In the genomic region with DNA sequence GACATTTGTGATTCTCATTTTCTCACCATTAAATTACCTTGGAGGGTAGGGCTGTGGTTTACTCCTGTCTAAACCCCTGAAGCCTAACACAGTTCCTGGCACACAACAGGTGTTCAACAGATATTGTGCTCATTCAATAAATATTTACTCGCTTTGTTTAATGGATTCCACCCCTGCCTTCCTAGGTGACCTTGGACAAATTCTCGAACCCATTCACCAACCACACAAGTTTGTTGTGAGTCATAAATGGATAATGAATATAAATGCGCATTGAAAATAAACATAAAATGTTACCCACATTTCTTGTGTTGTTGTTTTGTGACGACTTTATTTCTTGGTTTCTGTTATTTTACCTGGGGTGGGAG, we compare ENCODE assay signal across 8 cellular contexts. TPM values are rescaled to one million over a fixed set of nuclear protein-coding genes. Genes with fewer than 3 reads are reported as not detected.
A peak's percentile ranks its signal among the peaks of the same experiment; 100 is the strongest.
DNase-seq lines count a peak whose midpoint lies in the region; ATAC-seq and TF ChIP-seq lines count a peak whose summit lies in the region.

No MANE protein-coding gene starts in this region.

- H2AFZ ChIP-seq in SK-N-SH (ENCODE audit: low read depth) (no peak overlapping the region), smooth muscle cell (ENCODE audit: low read depth) (no peak overlapping the region)

- 25% methylated on average over 4 of the region's 4 CpGs for WGBS in SK-N-SH (ENCODE audit: low lambda C conversion rate)
- 31% methylated on average over 4 of the region's 4 CpGs for WGBS in smooth muscle cell (ENCODE audit: low lambda C conversion rate)

- H3K4me1 Mint-ChIP-seq in IgD-negative memory B cell: peaks cover 11 to 20% (median 11%) of the 10 kb centered on the region in 3 donors

- H3K4me1 ChIP-seq in SK-N-SH (ENCODE audit: control insufficient read depth in 1 of 2, insufficient read depth in 2 of 2, low read depth in 1 of 2, low read length in 1 of 2) (peaks cover 0 to 5% of the 10 kb centered on the region in 2 experiments; a peak in 1 of 4 replicates), smooth muscle cell (ENCODE audit: low read depth) (peaks cover 8% of the 10 kb centered on the region)

- CTCF ChIA-PET in SK-N-SH (lab: Yijun Ruan, JAX): interaction anchor here (0.9 to 1.6 kb wide), 10 partner anchors 10 to 124 kb away, joined by 3 to 17 read pairs (median 4); a partner anchor contains a TSS

- H3K27ac ChIP-seq in SK-N-SH (ENCODE audit: low read depth in 2 of 2, low read length in 1 of 2) (no peak overlapping the region), dorsolateral prefrontal cortex (peak overlapping the region in 12 of 59 donors; percentile 9 to 88 (median 54)), smooth muscle cell (ENCODE audit: low read depth) (no peak overlapping the region)

- no peak for TF ChIP-seq RAD21 in SK-N-SH (IDR thresholded peaks at IDR 0.05; ENCODE audit: low read length)

- DNase-seq in SK-N-SH (no peak), dorsolateral prefrontal cortex (no peak), smooth muscle cell (lab: John Stamatoyannopoulos, UW; ENCODE audit: unreplicated experiment) (no peak), AG08395 (ENCODE audit: low spot score) (no peak)
- DNase-seq in activated effector memory CD4-positive, alpha-beta T cell treated with anti-CD3 and anti-CD28 coated beads, Interleukin-2, amount 50 U/mL, for 16 hours: no peak

- H3K4me2 ChIP-seq in SK-N-SH (no peak overlapping the region), smooth muscle cell (no peak overlapping the region)

- TF ChIP-seq CTCF in SK-N-SH (IDR thresholded peaks at IDR 0.05) (no peak), dorsolateral prefrontal cortex (IDR thresholded peaks at IDR 0.05 in 54 of 56, conservative IDR thresholded peaks at IDR 0.05 in 2 of 56; ENCODE audit: low read depth in 1 of 56, partially characterized antibody in 56 of 56) (no peak), smooth muscle cell (IDR thresholded peaks at IDR 0.05; ENCODE audit: borderline replicate concordance, insufficient read depth, poor library complexity, severe bottlenecking) (no peak)

- no peaks in the 10 kb centered on the region for H3K9me2 ChIP-seq in SK-N-SH

- H3K36me3 ChIP-seq in SK-N-SH (replicated peaks in 1 of 2; ENCODE audit: control insufficient read depth in 1 of 2, insufficient read depth in 2 of 2, low read length in 1 of 2): peaks cover 22 to 30% of the 10 kb centered on the region in 2 experiments
- H3K36me3 ChIP-seq in smooth muscle cell (ENCODE audit: low read depth): peaks cover 8% of the 10 kb centered on the region

- H3K79me2 ChIP-seq in SK-N-SH (ENCODE audit: insufficient read depth) (peaks cover 31% of the 10 kb centered on the region), smooth muscle cell (ENCODE audit: low read depth) (peaks cover 19% of the 10 kb centered on the region)

- H3K27me3 Mint-ChIP-seq in IgD-negative memory B cell: no peaks in the 10 kb centered on the region

- H4K20me1 ChIP-seq in SK-N-SH (ENCODE audit: insufficient read depth) (no peaks in the 10 kb centered on the region), smooth muscle cell (ENCODE audit: low read depth) (no peaks in the 10 kb centered on the region)

- peaks cover 3% of the 10 kb centered on the region for H3K36me3 Mint-ChIP-seq in IgD-negative memory B cell

- no peak for ATAC-seq in SK-N-SH treated with all-trans-retinoic acid at 6 μM for 48 hours
- ATAC-seq in HG03045 (IDR thresholded peaks at IDR 0.05; ENCODE audit: unreplicated experiment): no peak

- peak overlapping the region; percentile 96 to 100 (median 100) for H3K4me3 Mint-ChIP-seq in IgD-negative memory B cell

- no peaks in the 10 kb centered on the region for H3K9me3 ChIP-seq in SK-N-SH
- H3K9me3 ChIP-seq in smooth muscle cell (replicated peaks; ENCODE audit: low read depth): no peaks in the 10 kb centered on the region

- peak overlapping the region; percentile 93 to 99 (median 96) for H3K27ac Mint-ChIP-seq in IgD-negative memory B cell

- H3K27me3 ChIP-seq in SK-N-SH (ENCODE audit: insufficient read depth) (no peaks in the 10 kb centered on the region), dorsolateral prefrontal cortex (no peaks in the 10 kb centered on the region), smooth muscle cell (ENCODE audit: low read depth) (no peaks in the 10 kb centered on the region)

- no peaks in the 10 kb centered on the region for H3K9me3 Mint-ChIP-seq in IgD-negative memory B cell

- H3K4me3 ChIP-seq in SK-N-SH (ENCODE audit: low read depth in 2 of 2, low read length in 1 of 2): peak overlapping the region; percentile 82 to 93; a peak in 3 of 4 replicates
- peak overlapping the region in 56 of 59 donors; percentile 64 to 100 (median 93) for H3K4me3 ChIP-seq in dorsolateral prefrontal cortex
- H3K4me3 ChIP-seq in smooth muscle cell: peak overlapping the region; percentile 87

- POLR2A ChIA-PET in SK-N-SH (lab: Yijun Ruan, JAX): interaction anchor here (1.2 kb wide), 1 partner anchor 10 kb away, joined by 4 read pairs; a partner anchor contains a TSS

- H3K9ac ChIP-seq in SK-N-SH: no peak overlapping the region
- no peak overlapping the region for H3K9ac ChIP-seq in smooth muscle cell (ENCODE audit: low read depth)

- H3F3A ChIP-seq in SK-N-SH (replicated peaks; ENCODE audit: insufficient read depth) (peaks cover 18% of the 10 kb centered on the region), smooth muscle cell (ENCODE audit: low read depth) (no peaks in the 10 kb centered on the region)

- TF ChIP-seq EP300 in SK-N-SH (IDR thresholded peaks at IDR 0.05; ENCODE audit: borderline replicate concordance in 1 of 2, low read depth in 1 of 2, low read length in 1 of 2): no peak

- intact Hi-C loops in dorsolateral prefrontal cortex (cut with DNase I): loop anchor here (1.0 to 5.0 kb wide), 4 partner anchors 10 to 125 kb away; a partner anchor contains a TSS

TF ChIP-seq in SK-N-SH, 30 proteins besides CTCF, POLR2A, EP300 and RAD21:
- no peak for TF ChIP-seq GATA2 (CRISPR knock-in tag; IDR thresholded peaks at IDR 0.05)
- no peak for TF ChIP-seq JUND (IDR thresholded peaks at IDR 0.05)

TF ChIP-seq in SK-N-SH treated with all-trans-retinoic acid at 6 μM for 48 hours, 23 proteins besides CTCF, POLR2A, EP300 and RAD21 (continues in another document):
- TF ChIP-seq, protein P1, sequence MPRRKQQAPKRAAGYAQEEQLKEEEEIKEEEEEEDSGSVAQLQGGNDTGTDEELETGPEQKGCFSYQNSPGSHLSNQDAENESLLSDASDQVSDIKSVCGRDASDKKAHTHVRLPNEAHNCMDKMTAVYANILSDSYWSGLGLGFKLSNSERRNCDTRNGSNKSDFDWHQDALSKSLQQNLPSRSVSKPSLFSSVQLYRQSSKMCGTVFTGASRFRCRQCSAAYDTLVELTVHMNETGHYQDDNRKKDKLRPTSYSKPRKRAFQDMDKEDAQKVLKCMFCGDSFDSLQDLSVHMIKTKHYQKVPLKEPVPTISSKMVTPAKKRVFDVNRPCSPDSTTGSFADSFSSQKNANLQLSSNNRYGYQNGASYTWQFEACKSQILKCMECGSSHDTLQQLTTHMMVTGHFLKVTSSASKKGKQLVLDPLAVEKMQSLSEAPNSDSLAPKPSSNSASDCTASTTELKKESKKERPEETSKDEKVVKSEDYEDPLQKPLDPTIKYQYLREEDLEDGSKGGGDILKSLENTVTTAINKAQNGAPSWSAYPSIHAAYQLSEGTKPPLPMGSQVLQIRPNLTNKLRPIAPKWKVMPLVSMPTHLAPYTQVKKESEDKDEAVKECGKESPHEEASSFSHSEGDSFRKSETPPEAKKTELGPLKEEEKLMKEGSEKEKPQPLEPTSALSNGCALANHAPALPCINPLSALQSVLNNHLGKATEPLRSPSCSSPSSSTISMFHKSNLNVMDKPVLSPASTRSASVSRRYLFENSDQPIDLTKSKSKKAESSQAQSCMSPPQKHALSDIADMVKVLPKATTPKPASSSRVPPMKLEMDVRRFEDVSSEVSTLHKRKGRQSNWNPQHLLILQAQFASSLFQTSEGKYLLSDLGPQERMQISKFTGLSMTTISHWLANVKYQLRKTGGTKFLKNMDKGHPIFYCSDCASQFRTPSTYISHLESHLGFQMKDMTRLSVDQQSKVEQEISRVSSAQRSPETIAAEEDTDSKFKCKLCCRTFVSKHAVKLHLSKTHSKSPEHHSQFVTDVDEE (CRISPR knock-in tag; IDR thresholded peaks at IDR 0.05): no peak
- TF ChIP-seq ZC3H10 (CRISPR knock-in tag; IDR thresholded peaks at IDR 0.05): no peak
- no peak for TF ChIP-seq ESRRG (CRISPR knock-in tag; IDR thresholded peaks at IDR 0.05)
- TF ChIP-seq CSDC2 (CRISPR knock-in tag; IDR thresholded peaks at IDR 0.05): no peak

RNA-seq across cellular contexts. Expression of a gene that starts 0.4 kb away (rescaled TPM):
- polyA plus RNA-seq in SK-N-SH (2012; rRNA removed) (23.0 and 28.7 TPM in 2 replicates), IgD-negative memory B cell (27.1 TPM), smooth muscle cell (24.0 and 28.5 TPM in 2 replicates)
- 21.6 and 24.8 TPM in 2 replicates for polyA plus RNA-seq in SK-N-SH (2012; cell fraction: cytosol; rRNA removed)
- polyA plus RNA-seq in SK-N-SH (2012; cell fraction: nucleus; rRNA removed): 22.6 and 32.2 TPM in 2 replicates
- total RNA-seq in dorsolateral prefrontal cortex (10 to 100 TPM; 21.9 to 57.1 (median 35.3) TPM), smooth muscle cell (14.5 and 16.8 TPM in 2 replicates)

RNA-seq across cellular contexts. Expression of a gene that starts 9.8 kb away (rescaled TPM):
- 10.3 and 10.8 TPM in 2 replicates for polyA plus RNA-seq in SK-N-SH (2012; rRNA removed)
- polyA plus RNA-seq in SK-N-SH (2012; cell fraction: cytosol; rRNA removed): 10.6 and 11.1 TPM in 2 replicates
- polyA plus RNA-seq in SK-N-SH (2012; cell fraction: nucleus; rRNA removed): 12.7 and 13.1 TPM in 2 replicates
- 1.5 TPM for polyA plus RNA-seq in IgD-negative memory B cell
- total RNA-seq in dorsolateral prefrontal cortex: 10 to 100 TPM in 2 of 120 experiments, 1 to 10 TPM in 118; 1.4 to 11.0 (median 4.1) TPM
- 6.2 and 8.0 TPM in 2 replicates for total RNA-seq in smooth muscle cell
- polyA plus RNA-seq in smooth muscle cell: 9.0 and 9.9 TPM in 2 replicates

RNA-seq across cellular contexts. Expression of a gene that starts 10.3 kb away (rescaled TPM):
- 28.0 and 33.2 TPM in 2 replicates for polyA plus RNA-seq in SK-N-SH (2012; rRNA removed)
- polyA plus RNA-seq in SK-N-SH (2012; cell fraction: cytosol; rRNA removed): 21.1 and 21.7 TPM in 2 replicates
- 65.6 and 65.7 TPM in 2 replicates for polyA plus RNA-seq in SK-N-SH (2012; cell fraction: nucleus; rRNA removed)
- polyA plus RNA-seq in IgD-negative memory B cell: 15.9 TPM
- 10 to 100 TPM in 36 of 120 experiments, 1 to 10 TPM in 84; 1.8 to 17.4 (median 8.3) TPM for total RNA-seq in dorsolateral prefrontal cortex
- 4.1 and 7.7 TPM in 2 replicates for total RNA-seq in smooth muscle cell
- polyA plus RNA-seq in smooth muscle cell: 20.3 and 24.9 TPM in 2 replicates

RNA-seq across cellular contexts. Expression of a gene that starts 15.3 kb away (rescaled TPM):
- polyA plus RNA-seq in SK-N-SH (2012; rRNA removed) (1.7 and 2.3 TPM in 2 replicates), IgD-negative memory B cell (0.09 TPM), smooth muscle cell (1.3 and 1.7 TPM in 2 replicates)
- polyA plus RNA-seq in SK-N-SH (2012; cell fraction: cytosol; rRNA removed): 0.41 and 0.59 TPM in 2 replicates
- 19.4 TPM in 2 replicates for polyA plus RNA-seq in SK-N-SH (2012; cell fraction: nucleus; rRNA removed)
- total RNA-seq in dorsolateral prefrontal cortex (1 to 10 TPM in 25 of 120 experiments, under 1 TPM in 60, not detected in 35; 0.18 to 5.3 (median 0.63) TPM), smooth muscle cell (0.81 and 0.90 TPM in 2 replicates)

RNA-seq across cellular contexts. Expression of a gene that starts 27.3 kb away (rescaled TPM):
- polyA plus RNA-seq in SK-N-SH (2012; rRNA removed) (21.2 and 24.2 TPM in 2 replicates), IgD-negative memory B cell (11.9 TPM), smooth muscle cell (3.7 and 6.8 TPM in 2 replicates)
- polyA plus RNA-seq in SK-N-SH (2012; cell fraction: cytosol; rRNA removed): 11.5 and 17.1 TPM in 2 replicates
- polyA plus RNA-seq in SK-N-SH (2012; cell fraction: nucleus; rRNA removed): 37.4 and 43.9 TPM in 2 replicates
- total RNA-seq in dorsolateral prefrontal cortex (10 to 100 TPM; 11.5 to 26.2 (median 18.3) TPM), smooth muscle cell (6.5 and 8.6 TPM in 2 replicates)
